ENCODE assay signal across 2 cellular contexts in the genomic region with DNA sequence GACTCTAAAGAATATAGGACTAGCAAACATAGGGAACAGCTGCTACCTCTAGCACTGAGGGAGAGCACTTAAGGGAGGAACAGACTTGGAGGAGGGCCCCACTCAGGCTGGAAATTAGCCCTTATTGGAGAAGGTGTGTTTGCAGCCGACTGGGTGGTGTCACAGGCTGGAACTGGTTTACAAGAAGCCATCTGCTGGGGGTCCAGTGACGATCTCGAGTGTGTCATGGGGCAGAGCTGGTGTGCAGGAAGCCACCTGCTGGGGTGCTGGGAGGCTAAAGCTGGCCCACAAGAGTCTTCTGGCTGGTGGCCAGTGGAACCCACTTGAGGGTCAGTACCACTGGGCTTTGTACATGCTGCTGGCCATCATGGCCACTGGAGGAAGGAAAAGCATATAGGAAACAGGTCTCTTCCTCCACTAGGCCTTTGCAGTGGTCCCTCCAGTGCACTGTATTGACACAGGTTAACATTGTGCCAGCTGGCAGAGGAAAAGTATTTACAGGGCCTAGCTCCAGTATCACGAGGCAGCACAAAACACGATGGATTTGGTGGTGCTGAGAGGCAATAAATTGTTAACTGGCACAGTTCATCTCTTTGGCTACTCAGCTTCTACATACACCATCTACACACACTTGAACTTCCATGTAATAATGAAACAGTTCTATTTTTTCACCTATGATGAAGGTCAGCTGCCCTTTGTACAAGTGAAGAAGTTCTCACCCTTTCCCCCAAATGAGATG.
A peak's percentile ranks its signal among the peaks of the same experiment; 100 is the strongest.
TF ChIP-seq lines count a peak whose summit lies in the region.

No MANE protein-coding gene starts in this region.

TF ChIP-seq in liver, 16 proteins besides CTCF, POLR2A, EP300 and RAD21 (continued from another document):
- TF ChIP-seq, protein P1, sequence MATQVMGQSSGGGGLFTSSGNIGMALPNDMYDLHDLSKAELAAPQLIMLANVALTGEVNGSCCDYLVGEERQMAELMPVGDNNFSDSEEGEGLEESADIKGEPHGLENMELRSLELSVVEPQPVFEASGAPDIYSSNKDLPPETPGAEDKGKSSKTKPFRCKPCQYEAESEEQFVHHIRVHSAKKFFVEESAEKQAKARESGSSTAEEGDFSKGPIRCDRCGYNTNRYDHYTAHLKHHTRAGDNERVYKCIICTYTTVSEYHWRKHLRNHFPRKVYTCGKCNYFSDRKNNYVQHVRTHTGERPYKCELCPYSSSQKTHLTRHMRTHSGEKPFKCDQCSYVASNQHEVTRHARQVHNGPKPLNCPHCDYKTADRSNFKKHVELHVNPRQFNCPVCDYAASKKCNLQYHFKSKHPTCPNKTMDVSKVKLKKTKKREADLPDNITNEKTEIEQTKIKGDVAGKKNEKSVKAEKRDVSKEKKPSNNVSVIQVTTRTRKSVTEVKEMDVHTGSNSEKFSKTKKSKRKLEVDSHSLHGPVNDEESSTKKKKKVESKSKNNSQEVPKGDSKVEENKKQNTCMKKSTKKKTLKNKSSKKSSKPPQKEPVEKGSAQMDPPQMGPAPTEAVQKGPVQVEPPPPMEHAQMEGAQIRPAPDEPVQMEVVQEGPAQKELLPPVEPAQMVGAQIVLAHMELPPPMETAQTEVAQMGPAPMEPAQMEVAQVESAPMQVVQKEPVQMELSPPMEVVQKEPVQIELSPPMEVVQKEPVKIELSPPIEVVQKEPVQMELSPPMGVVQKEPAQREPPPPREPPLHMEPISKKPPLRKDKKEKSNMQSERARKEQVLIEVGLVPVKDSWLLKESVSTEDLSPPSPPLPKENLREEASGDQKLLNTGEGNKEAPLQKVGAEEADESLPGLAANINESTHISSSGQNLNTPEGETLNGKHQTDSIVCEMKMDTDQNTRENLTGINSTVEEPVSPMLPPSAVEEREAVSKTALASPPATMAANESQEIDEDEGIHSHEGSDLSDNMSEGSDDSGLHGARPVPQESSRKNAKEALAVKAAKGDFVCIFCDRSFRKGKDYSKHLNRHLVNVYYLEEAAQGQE (IDR thresholded peaks at IDR 0.05) = no peak
- TF ChIP-seq, protein P2, sequence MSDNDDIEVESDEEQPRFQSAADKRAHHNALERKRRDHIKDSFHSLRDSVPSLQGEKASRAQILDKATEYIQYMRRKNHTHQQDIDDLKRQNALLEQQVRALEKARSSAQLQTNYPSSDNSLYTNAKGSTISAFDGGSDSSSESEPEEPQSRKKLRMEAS (IDR thresholded peaks at IDR 0.05) = peak; percentile 65
- TF ChIP-seq SP1 (IDR thresholded peaks at IDR 0.05) (no peak), JUND (IDR thresholded peaks at IDR 0.05) (no peak), FOXA1 (IDR thresholded peaks at IDR 0.05) (peak; percentile 89), HNF4G (IDR thresholded peaks at IDR 0.05) (no peak), GABPA (IDR thresholded peaks at IDR 0.05 in 1 of 2, conservative IDR thresholded peaks at IDR 0.05 in 1 of 2) (no peak), TAF1 (conservative IDR thresholded peaks at IDR 0.05) (no peak)
- TF ChIP-seq, protein P3, sequence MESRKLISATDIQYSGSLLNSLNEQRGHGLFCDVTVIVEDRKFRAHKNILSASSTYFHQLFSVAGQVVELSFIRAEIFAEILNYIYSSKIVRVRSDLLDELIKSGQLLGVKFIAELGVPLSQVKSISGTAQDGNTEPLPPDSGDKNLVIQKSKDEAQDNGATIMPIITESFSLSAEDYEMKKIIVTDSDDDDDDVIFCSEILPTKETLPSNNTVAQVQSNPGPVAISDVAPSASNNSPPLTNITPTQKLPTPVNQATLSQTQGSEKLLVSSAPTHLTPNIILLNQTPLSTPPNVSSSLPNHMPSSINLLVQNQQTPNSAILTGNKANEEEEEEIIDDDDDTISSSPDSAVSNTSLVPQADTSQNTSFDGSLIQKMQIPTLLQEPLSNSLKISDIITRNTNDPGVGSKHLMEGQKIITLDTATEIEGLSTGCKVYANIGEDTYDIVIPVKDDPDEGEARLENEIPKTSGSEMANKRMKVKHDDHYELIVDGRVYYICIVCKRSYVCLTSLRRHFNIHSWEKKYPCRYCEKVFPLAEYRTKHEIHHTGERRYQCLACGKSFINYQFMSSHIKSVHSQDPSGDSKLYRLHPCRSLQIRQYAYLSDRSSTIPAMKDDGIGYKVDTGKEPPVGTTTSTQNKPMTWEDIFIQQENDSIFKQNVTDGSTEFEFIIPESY (IDR thresholded peaks at IDR 0.05) = no peak
- TF ChIP-seq, protein P4, sequence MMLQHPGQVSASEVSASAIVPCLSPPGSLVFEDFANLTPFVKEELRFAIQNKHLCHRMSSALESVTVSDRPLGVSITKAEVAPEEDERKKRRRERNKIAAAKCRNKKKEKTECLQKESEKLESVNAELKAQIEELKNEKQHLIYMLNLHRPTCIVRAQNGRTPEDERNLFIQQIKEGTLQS (IDR thresholded peaks at IDR 0.05) = no peak

TF ChIP-seq in HepG2, 621 proteins besides CTCF, POLR2A, EP300 and RAD21:
- TF ChIP-seq, protein P5, sequence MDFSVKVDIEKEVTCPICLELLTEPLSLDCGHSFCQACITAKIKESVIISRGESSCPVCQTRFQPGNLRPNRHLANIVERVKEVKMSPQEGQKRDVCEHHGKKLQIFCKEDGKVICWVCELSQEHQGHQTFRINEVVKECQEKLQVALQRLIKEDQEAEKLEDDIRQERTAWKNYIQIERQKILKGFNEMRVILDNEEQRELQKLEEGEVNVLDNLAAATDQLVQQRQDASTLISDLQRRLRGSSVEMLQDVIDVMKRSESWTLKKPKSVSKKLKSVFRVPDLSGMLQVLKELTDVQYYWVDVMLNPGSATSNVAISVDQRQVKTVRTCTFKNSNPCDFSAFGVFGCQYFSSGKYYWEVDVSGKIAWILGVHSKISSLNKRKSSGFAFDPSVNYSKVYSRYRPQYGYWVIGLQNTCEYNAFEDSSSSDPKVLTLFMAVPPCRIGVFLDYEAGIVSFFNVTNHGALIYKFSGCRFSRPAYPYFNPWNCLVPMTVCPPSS (IDR thresholded peaks at IDR 0.05) = no peak
- no peak for TF ChIP-seq U2AF1 (optimal IDR thresholded peaks at IDR 0.05; ENCODE audit: low read depth, low read length)
- no peak for TF ChIP-seq KLF11 (CRISPR knock-in tag; IDR thresholded peaks at IDR 0.05)
